Comparison of ENCODE assay signal across 9 cellular contexts in genomic region chr22:43002198-43002577, GRCh38. TPM values are rescaled to one million over a fixed set of nuclear protein-coding genes. Genes with fewer than 3 reads are reported as not detected.
DNase-seq lines count a peak whose midpoint lies in the region; ATAC-seq and TF ChIP-seq lines count a peak whose summit lies in the region.
"Had no signal": no experiment of that assay in that cellular context is flagged by ENCODE, and none has a peak within 500 bp of the region (broad histone marks: within the 10 kb centered on the region; RNA-seq: fewer than 3 reads in every experiment).

No MANE protein-coding gene starts in this region.

- RAD21 ChIA-PET in HCT116 (lab: Charles Lee; ENCODE audit: low non-redundant PET in 1 of 2, low total read pairs in 2 of 2, uncharacterized antibody in 2 of 2, unreplicated experiment in 2 of 2): no interaction called here

- H3K4me3 ChIP-seq in ACC112 (ENCODE audit: low read depth, low read length) (peak overlapping the region; percentile 31), HCT116 (replicated peaks in 1 of 2; ENCODE audit: low read depth in 1 of 2, low read length in 2 of 2) (no peak overlapping the region), left lung (no peak overlapping the region)

- intact Hi-C loops in HCT116 (cut with micrococcal nuclease): no loop called here
- intact Hi-C loops in left lung (cut with DNase I): no loop called here

- no peak for TF ChIP-seq POLR2A in HCT116 (IDR thresholded peaks at IDR 0.05; ENCODE audit: borderline replicate concordance, extremely low read depth, insufficient read depth, insufficient read length)

- peak overlapping the region; percentile 95 for H3K27ac ChIP-seq in ACC112 (ENCODE audit: low read depth, low read length)
- peak overlapping the region; percentile 39; the same call in 1 of the 2 replicates for H3K27ac ChIP-seq in HCT116 (ENCODE audit: low read depth, low read length)
- peak overlapping the region; percentile 77 for H3K27ac ChIP-seq in angular gyrus (ENCODE audit: low read depth, low read length)
- peak overlapping the region; percentile 45 to 80 for H3K27ac ChIP-seq in left lung

- POLR2A ChIA-PET in HCT116 (lab: Charles Lee) (interaction anchor here (6.2 kb wide), 1 partner anchor 12 kb away, joined by 33 read pairs; the partner anchor contains the start of gene PACSIN2), HEK293T (lab: Yijun Ruan, JAX) (interaction anchor here (5.9 kb wide), 1 partner anchor 13 kb away, joined by 30 read pairs; the partner anchor contains the start of gene PACSIN2)

- H3K9me3 ChIP-seq in HCT116 (ENCODE audit: control insufficient read depth in 1 of 2, insufficient read depth in 1 of 2, low read depth in 1 of 2, low read length in 2 of 2): no peaks in the 10 kb centered on the region
- no peaks in the 10 kb centered on the region for H3K9me3 ChIP-seq in left lung

- TF ChIP-seq CTCF in HCT116 (IDR thresholded peaks at IDR 0.05 in 2 of 3, conservative IDR thresholded peaks at IDR 0.05 in 1 of 3; ENCODE audit: borderline replicate concordance in 1 of 3, insufficient read depth in 1 of 3, low read depth in 2 of 3, low read length in 2 of 3): no peak
- TF ChIP-seq CTCF in left lung (IDR thresholded peaks at IDR 0.05): no peak

- BruUV-seq in HCT116 (replicated peaks; lab: Mats Ljungman, UMichigan): no TSS peak

- H3K4me1 ChIP-seq in ACC112 (ENCODE audit: control insufficient read depth, insufficient read depth, low read length, unreplicated experiment): peaks cover 62% of the 10 kb centered on the region
- H3K4me1 ChIP-seq in HCT116 (ENCODE audit: control insufficient read depth in 1 of 2, insufficient read depth in 2 of 2, low read length in 2 of 2): peaks cover 53 to 78% of the 10 kb centered on the region in 2 experiments
- H3K4me1 ChIP-seq in left lung: peaks cover 57 to 93% of the 10 kb centered on the region in 2 donors

- no peak overlapping the region for H2AFZ ChIP-seq in ACC112 (ENCODE audit: low read length, unreplicated experiment)
- no peak overlapping the region for H2AFZ ChIP-seq in HCT116 (ENCODE audit: low read depth, low read length, poor library complexity, severe bottlenecking)

- CTCF ChIA-PET in HCT116 (lab: Charles Lee) (interaction anchor here (1.2 kb wide), 1 partner anchor 12 kb away, joined by 4 read pairs; no protein-coding TSS in a partner anchor), HEK293T (lab: Yijun Ruan, JAX) (no interaction called here)

- no peak for TF ChIP-seq RAD21 in HCT116 (IDR thresholded peaks at IDR 0.05; ENCODE audit: low read depth)

- H4K20me1 ChIP-seq in HCT116 (ENCODE audit: insufficient read depth): peaks cover 12% of the 10 kb centered on the region; the same call in 1 of the 2 replicates

- no peaks in the 10 kb centered on the region for H3K9me2 ChIP-seq in HCT116 (ENCODE audit: insufficient read depth)

- H3K9ac ChIP-seq in HCT116 (ENCODE audit: low read length): peak overlapping the region; percentile 25; the same call in 1 of the 2 replicates

- no peaks in the 10 kb centered on the region for H3K36me3 ChIP-seq in ACC112 (ENCODE audit: insufficient read depth, low read length)
- H3K36me3 ChIP-seq in HCT116 (ENCODE audit: control insufficient read depth in 1 of 2, insufficient read depth in 2 of 2, low read length in 2 of 2): no peaks in the 10 kb centered on the region
- H3K36me3 ChIP-seq in left lung: no peaks in the 10 kb centered on the region

- DNase-seq in HCT116 (ENCODE audit: low read depth, low spot score): no peak
- DNase-seq in left lung: no peak
- DNase-seq in SK-N-DZ (ENCODE audit: low spot score): no peak
- no peak for DNase-seq in NCI-H345 (lab: John Stamatoyannopoulos, UW)
- no peak for DNase-seq in HEK293T (ENCODE audit: extremely low spot score)
- no peak for DNase-seq in DMS53 treated with DMSO at 0.1 percent for 48 hours (lab: John Stamatoyannopoulos, UW; ENCODE audit: unreplicated experiment)
- DNase-seq: NCI-H2227 treated with DMSO at 0.1 percent for 48 hours had no signal

- no peaks in the 10 kb centered on the region for H3K27me3 ChIP-seq in ACC112 (ENCODE audit: insufficient read depth, low read length)
- no peaks in the 10 kb centered on the region for H3K27me3 ChIP-seq in HCT116 (ENCODE audit: insufficient read depth, low read length)
- no peaks in the 10 kb centered on the region for H3K27me3 ChIP-seq in left lung

- H3K79me2 ChIP-seq in ACC112 (ENCODE audit: control insufficient read depth, insufficient read depth, low read length, unreplicated experiment): peaks cover 92% of the 10 kb centered on the region
- H3K79me2 ChIP-seq in HCT116 (ENCODE audit: insufficient read depth, low read length): peaks cover 95% of the 10 kb centered on the region

- no peak for ATAC-seq in HCT116
- ATAC-seq in left lung: no peak

- H3K4me2 ChIP-seq in HCT116 (ENCODE audit: low read length): peak overlapping the region; percentile 61

TF ChIP-seq in HCT116, 20 proteins besides CTCF, POLR2A, EP300 and RAD21 (continues in another document):
- TF ChIP-seq ZFX (IDR thresholded peaks at IDR 0.05) (no peak), ATF3 (IDR thresholded peaks at IDR 0.05) (no peak), TCF7L2 (IDR thresholded peaks at IDR 0.05; ENCODE audit: borderline replicate concordance, extremely low read depth, insufficient read depth, insufficient read length) (no peak), SIN3A (IDR thresholded peaks at IDR 0.05; ENCODE audit: low read depth) (no peak), EGR1 (IDR thresholded peaks at IDR 0.05; ENCODE audit: low read depth) (no peak), REST (IDR thresholded peaks at IDR 0.05; ENCODE audit: low read depth) (no peak)

TF ChIP-seq in HEK293T, 16 proteins besides CTCF, POLR2A, EP300 and RAD21:
- no peak for TF ChIP-seq FOXM1 (IDR thresholded peaks at IDR 0.05; ENCODE audit: borderline replicate concordance)
- no peak for TF ChIP-seq BHLHE40 (IDR thresholded peaks at IDR 0.05; ENCODE audit: borderline replicate concordance)
- no peak for TF ChIP-seq HDGF (IDR thresholded peaks at IDR 0.05; ENCODE audit: borderline replicate concordance)
- TF ChIP-seq FOXA1 (IDR thresholded peaks at IDR 0.05): no peak
- TF ChIP-seq TARDBP (IDR thresholded peaks at IDR 0.05): no peak
- TF ChIP-seq ZNF384 (IDR thresholded peaks at IDR 0.05): no peak
- TF ChIP-seq ARNT (IDR thresholded peaks at IDR 0.05): no peak
- no peak for TF ChIP-seq CTBP1 (IDR thresholded peaks at IDR 0.05; ENCODE audit: borderline replicate concordance)
- TF ChIP-seq SP1 (IDR thresholded peaks at IDR 0.05): no peak
- no peak for TF ChIP-seq LEF1 (IDR thresholded peaks at IDR 0.05; ENCODE audit: borderline replicate concordance)
- TF ChIP-seq FOXK2 (IDR thresholded peaks at IDR 0.05): no peak
- no peak for TF ChIP-seq NFRKB (IDR thresholded peaks at IDR 0.05)

RNA-seq across cellular contexts. Expression of gene PACSIN2, which starts 12.8 kb away (rescaled TPM):
- 48.2 TPM for total RNA-seq in HCT116 (2021; ENCODE audit: unreplicated experiment)
- 46.6 and 48.0 TPM in 2 replicates for polyA plus RNA-seq in HCT116 (2012)
- total RNA-seq in left lung: 100 to 1,000 TPM; 119 to 149 TPM
- polyA plus RNA-seq in SK-N-DZ (2014; cell fraction: cytosol; rRNA removed): 62.1 and 66.5 TPM in 2 replicates
- 58.8 and 64.4 TPM in 2 replicates for polyA plus RNA-seq in SK-N-DZ (2014; cell fraction: nucleus; rRNA removed)

Comparison
In these comparisons a context has a peak if more than half of its experiments do, and no peak if none do; other contexts are left out.
1. H3K27ac ChIP-seq: peak in every context shown above with its lines; median percentile 95 in ACC112; 77 in angular gyrus; 62 in left lung; 39 in HCT116.